ENCODE assay signal across 17 cellular contexts in genomic region chr12:6090786-6091185, GRCh38. TPM values are rescaled to one million over a fixed set of nuclear protein-coding genes. Genes with fewer than 3 reads are reported as not detected.
DNase-seq lines count a peak whose midpoint lies in the region; ATAC-seq and TF ChIP-seq lines count a peak whose summit lies in the region.
"Had no signal": no experiment of that assay in that cellular context is flagged by ENCODE, and none has a peak within 500 bp of the region (broad histone marks: within the 10 kb centered on the region; RNA-seq: fewer than 3 reads in every experiment).

No MANE protein-coding gene starts in this region.

- CTCF ChIA-PET in mammary epithelial cell (lab: Charles Lee; ENCODE audit: low non-redundant PET): no interaction called here

- H3K4me2 ChIP-seq in mammary epithelial cell (ENCODE audit: insufficient read depth, low read depth, low read length): no peak overlapping the region

- no peaks in the 10 kb centered on the region for H3K79me2 ChIP-seq in mammary epithelial cell (ENCODE audit: insufficient read depth, low read length)

- no peaks in the 10 kb centered on the region for H3K36me3 Mint-ChIP-seq in neural crest cell (ENCODE audit: low read depth)

- 59% methylated on average over 6 of the region's 6 CpGs for WGBS in mammary epithelial cell (ENCODE audit: low coverage, missing lambda C conversion rate)

- H3K4me1 ChIP-seq in mammary epithelial cell (ENCODE audit: insufficient read depth, low read length): peaks cover 40% of the 10 kb centered on the region

- dilution Hi-C loops in mammary epithelial cell (cut with HindIII; ENCODE audit: low sequenced_read_pairs): no loop called here

- no peaks in the 10 kb centered on the region for H3K36me3 ChIP-seq in mammary epithelial cell (ENCODE audit: insufficient read depth, low read length)
- H3K36me3 ChIP-seq: neutrophil, WERI-Rb-1 had no signal

- H3K9me3 Mint-ChIP-seq in neural crest cell: no peaks in the 10 kb centered on the region
- H3K9me3 Mint-ChIP-seq: stimulated activated naive CD8-positive, alpha-beta T cell treated with anti-CD3 and anti-CD28 coated beads, Interleukin-15, Interleukin-2, amounts not matched to agents 100 ng/mL and 50 ng/mL, for 24 hours had no signal

- no peak overlapping the region for H3K4me3 Mint-ChIP-seq in neural crest cell
- H3K4me3 Mint-ChIP-seq: stimulated activated naive CD8-positive, alpha-beta T cell treated with anti-CD3 and anti-CD28 coated beads, Interleukin-15, Interleukin-2, amounts not matched to agents 100 ng/mL and 50 ng/mL, for 24 hours had no signal

- TF ChIP-seq CTCF in AG10803 (conservative IDR thresholded peaks at IDR 0.05; ENCODE audit: low read length) (no peak), mammary epithelial cell (conservative IDR thresholded peaks at IDR 0.05 in 1 of 2, IDR thresholded peaks at IDR 0.05 in 1 of 2; ENCODE audit: extremely low read depth in 1 of 2, insufficient read depth in 1 of 2, low read depth in 1 of 2, low read length in 2 of 2) (no peak), neural crest cell (conservative IDR thresholded peaks at IDR 0.05) (no peak), dorsolateral prefrontal cortex (IDR thresholded peaks at IDR 0.05 in 54 of 56, conservative IDR thresholded peaks at IDR 0.05 in 2 of 56; ENCODE audit: low read depth in 1 of 56, partially characterized antibody in 56 of 56) (no peak)

- H4K20me1 ChIP-seq in mammary epithelial cell (ENCODE audit: insufficient read depth, low read length): no peaks in the 10 kb centered on the region

- no TSS peak for BruUV-seq in mammary epithelial cell (replicated peaks; lab: Mats Ljungman, UMichigan)

- no peaks in the 10 kb centered on the region for H3K9me3 ChIP-seq in mammary epithelial cell (replicated peaks; ENCODE audit: insufficient read depth, low read length)
- H3K9me3 ChIP-seq: body of pancreas, lower lobe of right lung, neutrophil had no signal

- ATAC-seq in Right ventricle myocardium superior (ENCODE audit: poor library complexity) (peak; percentile 48), HG02973 (IDR thresholded peaks at IDR 0.05; ENCODE audit: unreplicated experiment) (no peak)
- ATAC-seq: body of pancreas, lower lobe of right lung had no signal

- peaks cover 10% of the 10 kb centered on the region for H3K27me3 Mint-ChIP-seq in neural crest cell (ENCODE audit: low read depth)
- H3K27me3 Mint-ChIP-seq: stimulated activated naive CD8-positive, alpha-beta T cell treated with anti-CD3 and anti-CD28 coated beads, Interleukin-15, Interleukin-2, amounts not matched to agents 100 ng/mL and 50 ng/mL, for 24 hours had no signal

- peak overlapping the region; percentile 73 for H3K27ac Mint-ChIP-seq in neural crest cell (ENCODE audit: unreplicated experiment)
- H3K27ac Mint-ChIP-seq: stimulated activated naive CD8-positive, alpha-beta T cell treated with anti-CD3 and anti-CD28 coated beads, Interleukin-15, Interleukin-2, amounts not matched to agents 100 ng/mL and 50 ng/mL, for 24 hours had no signal

- no peak overlapping the region for H3K9ac ChIP-seq in mammary epithelial cell (ENCODE audit: insufficient read depth, low read length)

- intact Hi-C loops in mammary epithelial cell (cut with micrococcal nuclease): loop anchor here (5.0 kb wide), 1 partner anchor 77 kb away; no protein-coding TSS in a partner anchor
- intact Hi-C loops in Right ventricle myocardium superior (cut with DNase I): no loop called here
- intact Hi-C loops in dorsolateral prefrontal cortex (cut with DNase I): no loop called here

- H3K27ac ChIP-seq in mammary epithelial cell (ENCODE audit: insufficient read depth, low read depth, low read length): no peak overlapping the region
- no peak overlapping the region for H3K27ac ChIP-seq in dorsolateral prefrontal cortex
- H3K27ac ChIP-seq: body of pancreas, lower lobe of right lung, neutrophil, WERI-Rb-1 had no signal

- peaks cover 15% of the 10 kb centered on the region for H3K4me1 Mint-ChIP-seq in neural crest cell

- DNase-seq in AG10803 (ENCODE audit: low read depth): peak; percentile 47
- no peak for DNase-seq in mammary epithelial cell
- DNase-seq in Right ventricle myocardium superior: no peak
- DNase-seq in neural crest cell (ENCODE audit: low read depth, low spot score): no peak
- no peak for DNase-seq in effector CD4-positive, alpha-beta T cell
- DNase-seq in iPS-NIHi11 (ENCODE audit: low spot score): no peak
- DNase-seq in dorsolateral prefrontal cortex: no peak
- DNase-seq: ACHN; activated effector memory CD4-positive, alpha-beta T cell treated with anti-CD3 and anti-CD28 coated beads, Interleukin-2, amount 50 U/mL, for 16 hours; body of pancreas; Calu3; effector memory CD4-positive, alpha-beta T cell; lower lobe of right lung; WERI-Rb-1 had no signal

- in situ Hi-C loops in mammary epithelial cell (cut with MboI; ENCODE audit: low sequenced_read_pairs in 2 of 2): no loop called here

- H3K4me3 ChIP-seq in AG10803 (ENCODE audit: low read length) (no peak overlapping the region), mammary epithelial cell (replicated peaks in 1 of 3; ENCODE audit: insufficient read depth in 1 of 3, low read depth in 2 of 3, low read length in 3 of 3) (no peak overlapping the region), dorsolateral prefrontal cortex (no peak overlapping the region)
- H3K4me3 ChIP-seq: body of pancreas, lower lobe of right lung had no signal

- H3K27me3 ChIP-seq in mammary epithelial cell (ENCODE audit: insufficient read depth, low read length) (no peaks in the 10 kb centered on the region), dorsolateral prefrontal cortex (peaks cover 0 to 5% (median 0%) of the 10 kb centered on the region in 45 donors)
- H3K27me3 ChIP-seq: body of pancreas had no signal

- H2AFZ ChIP-seq in mammary epithelial cell (ENCODE audit: low read depth, low read length): peak overlapping the region; percentile 54

RNA-seq across cellular contexts. Expression of gene VWF, which starts 33.7 kb away (rescaled TPM):
- total RNA-seq in mammary epithelial cell (under 1 TPM; under 0.01 to 0.49 TPM), Right ventricle myocardium superior (238 TPM), neural crest cell (0.02 and 0.21 TPM in 2 replicates), dorsolateral prefrontal cortex (100 to 1,000 TPM in 52 of 120 experiments, 10 to 100 TPM in 68; 40.1 to 267 (median 91.6) TPM)
- 0.07 TPM for polyA plus RNA-seq in mammary epithelial cell
- polyA minus RNA-seq in mammary epithelial cell: 1.1 TPM
- total RNA-seq: Calu3 had no signal

Comparison
In these comparisons a context has a peak if more than half of its experiments do, and no peak if none do; other contexts are left out.
1. RNA of gene VWF, which starts 33.7 kb away (total RNA-seq): 238 TPM in Right ventricle myocardium superior (single experiment) and 40.1 to 267 TPM in dorsolateral prefrontal cortex; under 0.01 to 0.49 TPM in mammary epithelial cell and 0.02 to 0.21 TPM in neural crest cell; every median in the first group is over 10 times any median in the second.